ENCODE assay signal across 18 cellular contexts in the genomic region with DNA sequence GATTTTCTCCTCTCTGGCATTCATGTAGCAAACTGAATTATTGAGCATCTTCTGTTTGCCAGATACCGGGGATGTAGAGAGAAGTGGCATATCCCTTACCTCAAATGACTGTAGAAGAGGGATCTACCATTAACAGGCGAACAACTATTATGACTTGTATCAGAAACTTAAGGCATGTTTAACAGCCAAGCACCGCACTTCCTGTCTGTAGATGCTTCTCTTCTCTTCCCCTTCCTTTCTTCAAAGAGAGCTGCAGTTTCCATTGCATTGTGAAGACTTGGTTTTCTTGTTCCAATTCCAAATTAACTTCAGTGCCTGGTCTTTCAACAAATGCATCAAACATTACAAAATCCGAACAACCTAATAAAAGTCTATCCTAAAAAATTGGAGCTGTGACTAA. TPM values are rescaled to one million over a fixed set of nuclear protein-coding genes. Genes with fewer than 3 reads are reported as not detected.
DNase-seq lines count a peak whose midpoint lies in the region; ATAC-seq and TF ChIP-seq lines count a peak whose summit lies in the region.
"Had no signal": no experiment of that assay in that cellular context is flagged by ENCODE, and none has a peak within 500 bp of the region (broad histone marks: within the 10 kb centered on the region; RNA-seq: fewer than 3 reads in every experiment).

No MANE protein-coding gene starts in this region.

- peaks cover 31% of the 10 kb centered on the region for H3K36me3 Mint-ChIP-seq in activated naive CD8-positive, alpha-beta T cell treated with anti-CD3 and anti-CD28 coated beads, Interleukin-2, amount 10 ng/mL, durations not matched to agents 7 days and 5 days
- H3K36me3 Mint-ChIP-seq in activated naive CD8-positive, alpha-beta T cell treated with anti-CD3 and anti-CD28 coated beads, Interleukin-2, amount 50 U/mL, for 24 hours (ENCODE audit: low read depth) = peaks cover 49% of the 10 kb centered on the region
- H3K36me3 Mint-ChIP-seq in stimulated activated memory B cell treated with anti-CD40 and anti-IgM and Interleukin-4, amounts not matched to agents 10 μg/mL and 1 μg/mL and 100 μg/mL, for 72 hours = peaks cover 72% of the 10 kb centered on the region

- H3K4me1 ChIP-seq in Karpas-422 (ENCODE audit: low read length) (peaks cover 49% of the 10 kb centered on the region), hepatocyte (ENCODE audit: insufficient read depth) (peaks cover 28% of the 10 kb centered on the region), prostate gland (replicated peaks) (no peaks in the 10 kb centered on the region)
- H3K4me1 ChIP-seq: BE2C had no signal

- peaks cover 16% of the 10 kb centered on the region for H3K9me3 Mint-ChIP-seq in activated naive CD8-positive, alpha-beta T cell treated with anti-CD3 and anti-CD28 coated beads, Interleukin-2, amount 10 ng/mL, durations not matched to agents 7 days and 5 days
- peaks cover 23% of the 10 kb centered on the region for H3K9me3 Mint-ChIP-seq in activated naive CD8-positive, alpha-beta T cell treated with anti-CD3 and anti-CD28 coated beads, Interleukin-2, amount 50 U/mL, for 24 hours
- peaks cover 16% of the 10 kb centered on the region for H3K9me3 Mint-ChIP-seq in stimulated activated memory B cell treated with anti-CD40 and anti-IgM and Interleukin-4, amounts not matched to agents 10 μg/mL and 1 μg/mL and 100 μg/mL, for 72 hours

- TF ChIP-seq POLR2A in prostate gland (IDR thresholded peaks at IDR 0.05) = no peak

- POLR2A ChIA-PET in activated naive CD8-positive, alpha-beta T cell treated with anti-CD3 and anti-CD28 coated beads, Interleukin-2, amount 10 ng/mL, durations not matched to agents 7 days and 5 days (lab: Charles Lee) = no interaction called here

- H3K27ac Mint-ChIP-seq in activated naive CD8-positive, alpha-beta T cell treated with anti-CD3 and anti-CD28 coated beads, Interleukin-2, amount 10 ng/mL, durations not matched to agents 7 days and 5 days = peak overlapping the region; percentile 1
- no peak overlapping the region for H3K27ac Mint-ChIP-seq in activated naive CD8-positive, alpha-beta T cell treated with anti-CD3 and anti-CD28 coated beads, Interleukin-2, amount 50 U/mL, for 24 hours
- peak overlapping the region; percentile 34 for H3K27ac Mint-ChIP-seq in stimulated activated memory B cell treated with anti-CD40 and anti-IgM and Interleukin-4, amounts not matched to agents 10 μg/mL and 1 μg/mL and 100 μg/mL, for 72 hours
- H3K27ac Mint-ChIP-seq: CD8-positive, alpha-beta memory T cell; HFFc6 had no signal

- H3K9me3 ChIP-seq in Karpas-422 (ENCODE audit: low read length) (peaks cover 14% of the 10 kb centered on the region), hepatocyte (ENCODE audit: low read depth) (no peaks in the 10 kb centered on the region), prostate gland (no peaks in the 10 kb centered on the region)
- H3K9me3 ChIP-seq: BE2C had no signal

- H4K20me1 ChIP-seq in Karpas-422 (ENCODE audit: insufficient read depth, low read depth, low read length) (no peaks in the 10 kb centered on the region), hepatocyte (ENCODE audit: insufficient read depth, poor library complexity, severe bottlenecking) (no peaks in the 10 kb centered on the region)

- H3K79me2 ChIP-seq in Karpas-422 (ENCODE audit: low read length) (peaks cover 54% of the 10 kb centered on the region), hepatocyte (peaks cover 15% of the 10 kb centered on the region)

- TF ChIP-seq CTCF in hepatocyte (IDR thresholded peaks at IDR 0.05; ENCODE audit: poor library complexity) = no peak
- TF ChIP-seq CTCF in prostate gland (IDR thresholded peaks at IDR 0.05) = no peak

- intact Hi-C loops in prostate gland (cut with DNase I) = no loop called here

- peaks cover 18% of the 10 kb centered on the region for H3K36me3 ChIP-seq in Karpas-422 (ENCODE audit: insufficient read depth, low read length)
- H3K36me3 ChIP-seq in hepatocyte (replicated peaks; ENCODE audit: insufficient read depth, low read depth) = no peaks in the 10 kb centered on the region
- no peaks in the 10 kb centered on the region for H3K36me3 ChIP-seq in prostate gland
- H3K36me3 ChIP-seq: BE2C had no signal

- no peak overlapping the region for H3K9ac ChIP-seq in Karpas-422 (ENCODE audit: low read length)

- H3K4me1 Mint-ChIP-seq in activated naive CD8-positive, alpha-beta T cell treated with anti-CD3 and anti-CD28 coated beads, Interleukin-2, amount 10 ng/mL, durations not matched to agents 7 days and 5 days = peaks cover 10% of the 10 kb centered on the region
- H3K4me1 Mint-ChIP-seq in activated naive CD8-positive, alpha-beta T cell treated with anti-CD3 and anti-CD28 coated beads, Interleukin-2, amount 50 U/mL, for 24 hours = peaks cover 41% of the 10 kb centered on the region
- peaks cover 8% of the 10 kb centered on the region for H3K4me1 Mint-ChIP-seq in stimulated activated memory B cell treated with anti-CD40 and anti-IgM and Interleukin-4, amounts not matched to agents 10 μg/mL and 1 μg/mL and 100 μg/mL, for 72 hours

- peak overlapping the region; percentile 28; the same call in 1 of the 2 replicates for H3K27ac ChIP-seq in Karpas-422 (ENCODE audit: low read length)
- H3K27ac ChIP-seq in hepatocyte = peak overlapping the region; percentile 96
- no peak overlapping the region for H3K27ac ChIP-seq in prostate gland
- H3K27ac ChIP-seq: A549, C4-2B had no signal

- WGBS in hepatocyte (ENCODE audit: low lambda C conversion rate, missing lambda C conversion rate) = 94% methylated on average over 4 of the region's 4 CpGs
- WGBS in prostate gland = 90% methylated on average over 4 of the region's 4 CpGs

- DNase-seq in activated naive CD8-positive, alpha-beta T cell treated with anti-CD3 and anti-CD28 coated beads, Interleukin-2, amount 10 ng/mL, durations not matched to agents 7 days and 5 days = no peak
- no peak for DNase-seq in activated naive CD8-positive, alpha-beta T cell treated with anti-CD3 and anti-CD28 coated beads, Interleukin-2, amount 50 U/mL, for 24 hours
- DNase-seq in Karpas-422 (no peak), hepatocyte (ENCODE audit: low spot score) (no peak), KG1 (lab: John Stamatoyannopoulos, UW) (no peak), NCI-H2107 treated with DMSO at 0.1 percent for 48 hours (lab: John Stamatoyannopoulos, UW; ENCODE audit: unreplicated experiment) (no peak), prostate gland (ENCODE audit: low spot score) (no peak)
- DNase-seq: BE2C; Caco-2; CD8-positive, alpha-beta memory T cell; DMS53; HCEC 1CT; HFFc6 had no signal

- peak; percentile 39 for ATAC-seq in activated naive CD8-positive, alpha-beta T cell treated with anti-CD3 and anti-CD28 coated beads, Interleukin-2, amount 10 ng/mL, durations not matched to agents 7 days and 5 days (ENCODE audit: low read depth)
- ATAC-seq in activated naive CD8-positive, alpha-beta T cell treated with anti-CD3 and anti-CD28 coated beads, Interleukin-2, amount 50 U/mL, for 24 hours = no peak
- no peak for ATAC-seq in stimulated activated memory B cell treated with anti-CD40 and anti-IgM and Interleukin-4, amounts not matched to agents 10 μg/mL and 1 μg/mL and 100 μg/mL, for 72 hours
- ATAC-seq: A549, HepG2 had no signal

- H3K9me2 ChIP-seq in Karpas-422 (replicated peaks; ENCODE audit: insufficient read depth, low read length) (no peaks in the 10 kb centered on the region), hepatocyte (replicated peaks; ENCODE audit: insufficient read depth) (no peaks in the 10 kb centered on the region)

- H3K27me3 ChIP-seq in Karpas-422 (ENCODE audit: low read length) = no peaks in the 10 kb centered on the region
- no peaks in the 10 kb centered on the region for H3K27me3 ChIP-seq in hepatocyte
- H3K27me3 ChIP-seq in prostate gland (replicated peaks; ENCODE audit: insufficient read depth) = no peaks in the 10 kb centered on the region
- H3K27me3 ChIP-seq: BE2C had no signal

- H3K4me3 ChIP-seq in Karpas-422 (ENCODE audit: low read length) = no peak overlapping the region
- no peak overlapping the region for H3K4me3 ChIP-seq in hepatocyte
- no peak overlapping the region for H3K4me3 ChIP-seq in prostate gland
- H3K4me3 ChIP-seq: A549 had no signal

- H3K4me2 ChIP-seq in Karpas-422 (ENCODE audit: low read depth, low read length, poor library complexity, severe bottlenecking) = no peak overlapping the region
- no peak overlapping the region for H3K4me2 ChIP-seq in hepatocyte
- H3K4me2 ChIP-seq: A549 had no signal

- H2AFZ ChIP-seq in Karpas-422 (ENCODE audit: low read length) = no peak overlapping the region
- H2AFZ ChIP-seq in hepatocyte = no peak overlapping the region

- no peak overlapping the region for H3K4me3 Mint-ChIP-seq in activated naive CD8-positive, alpha-beta T cell treated with anti-CD3 and anti-CD28 coated beads, Interleukin-2, amount 10 ng/mL, durations not matched to agents 7 days and 5 days
- no peak overlapping the region for H3K4me3 Mint-ChIP-seq in activated naive CD8-positive, alpha-beta T cell treated with anti-CD3 and anti-CD28 coated beads, Interleukin-2, amount 50 U/mL, for 24 hours
- H3K4me3 Mint-ChIP-seq in stimulated activated memory B cell treated with anti-CD40 and anti-IgM and Interleukin-4, amounts not matched to agents 10 μg/mL and 1 μg/mL and 100 μg/mL, for 72 hours = no peak overlapping the region
- H3K4me3 Mint-ChIP-seq: CD8-positive, alpha-beta memory T cell; HFFc6 had no signal

- no peaks in the 10 kb centered on the region for H3K27me3 Mint-ChIP-seq in activated naive CD8-positive, alpha-beta T cell treated with anti-CD3 and anti-CD28 coated beads, Interleukin-2, amount 10 ng/mL, durations not matched to agents 7 days and 5 days
- no peaks in the 10 kb centered on the region for H3K27me3 Mint-ChIP-seq in activated naive CD8-positive, alpha-beta T cell treated with anti-CD3 and anti-CD28 coated beads, Interleukin-2, amount 50 U/mL, for 24 hours
- H3K27me3 Mint-ChIP-seq in stimulated activated memory B cell treated with anti-CD40 and anti-IgM and Interleukin-4, amounts not matched to agents 10 μg/mL and 1 μg/mL and 100 μg/mL, for 72 hours = no peaks in the 10 kb centered on the region

RNA-seq across cellular contexts. Expression of a gene that starts 49.3 kb away (rescaled TPM):
- total RNA-seq in activated naive CD8-positive, alpha-beta T cell treated with anti-CD3 and anti-CD28 coated beads, Interleukin-2, amount 10 ng/mL, durations not matched to agents 7 days and 5 days = under 1 TPM in 1 of 2 experiments, not detected in 1; 0.11 TPM
- total RNA-seq in Karpas-422 (2014; rRNA removed; shearing (Covaris generic); ENCODE audit: low replicate concordance) = 39.6 and 52.0 TPM in 2 replicates
- total RNA-seq in hepatocyte = 15.1 TPM in 2 replicates
- 3.5 and 3.9 TPM in 2 replicates for polyA plus RNA-seq in hepatocyte
- 1 to 10 TPM in 1 of 2 donors, under 1 TPM in 1; 0.23 to 5.7 TPM for total RNA-seq in prostate gland
- total RNA-seq: Caco-2, H4, HepG2 had no signal
- polyA plus RNA-seq: A549; CD8-positive, alpha-beta memory T cell; HepG2 had no signal

Comparison
In these comparisons a context has a peak if more than half of its experiments do, and no peak if none do; other contexts are left out.
1. H3K27ac ChIP-seq: peak in Karpas-422 (single experiment) and hepatocyte (single experiment); none in prostate gland (0 of 2).